In the genomic region with DNA sequence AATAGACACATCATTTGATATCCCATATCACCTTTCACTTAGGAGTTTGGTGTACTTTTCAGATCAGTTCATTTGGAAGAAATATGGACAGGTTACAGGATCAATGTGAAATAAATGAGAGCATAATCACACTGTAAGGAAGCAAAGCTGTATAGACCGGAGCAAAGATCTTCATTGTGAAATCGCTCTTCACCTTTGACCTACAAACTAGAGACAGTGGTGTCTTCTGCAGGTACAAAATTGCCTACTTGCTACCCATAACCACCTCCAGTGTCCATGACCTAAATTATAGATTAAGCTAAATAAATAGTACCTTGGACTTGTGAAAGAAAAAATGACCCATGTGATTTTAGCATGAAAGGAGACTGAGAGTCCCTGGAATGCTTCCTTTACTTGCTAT, we compare ENCODE assay signal across 24 cellular contexts.
"Had no signal": no experiment of that assay in that cellular context is flagged by ENCODE, and none has a peak within 500 bp of the region (broad histone marks: within the 10 kb centered on the region; RNA-seq: fewer than 3 reads in every experiment).

No MANE protein-coding gene starts in this region.

- H2AFZ ChIP-seq: neural progenitor cell had no signal

- ATAC-seq: heart left ventricle; left ventricle myocardium superior; lower lobe of right lung; natural killer cell; sciatic nerve; stimulated activated memory B cell treated with anti-CD40 and anti-IgM and Interleukin-4, amounts not matched to agents 10 μg/mL and 1 μg/mL and 100 μg/mL, for 72 hours; stimulated activated naive CD8-positive, alpha-beta T cell treated with anti-CD3 and anti-CD28 coated beads, Interleukin-15, amount 100 ng/mL, for 72 hours had no signal

- DNase-seq: heart left ventricle; islet precursor cell; left ventricle myocardium superior; lower lobe of right lung; mesendoderm; naive B cell; natural killer cell; nephron progenitor cell; ovary; spleen; stimulated activated CD4-positive, alpha-beta T cell treated with anti-CD3 and anti-CD28 coated beads, Interleukin-1b, Interleukin-23, amount 100 ng/mL, for 48 hours; stimulated activated CD4-positive, alpha-beta T cell treated with anti-CD3 and anti-CD28 coated beads, Interleukin-2, amount 100 ng/mL, for 48 hours; stimulated activated CD4-positive, alpha-beta T cell treated with anti-CD3 and anti-CD28 coated beads, Interleukin-4, amount 100 ng/mL, for 4 hours; stimulated activated CD8-positive, alpha-beta memory T cell treated with anti-CD3 and anti-CD28 coated beads, Interleukin-4, amount 100 ng/mL, for 48 hours; stimulated activated naive CD4-positive, alpha-beta T cell treated with Interleukin-2 at 50 U/mL for 16 hours; stimulated activated naive CD8-positive, alpha-beta T cell treated with anti-CD3 and anti-CD28 coated beads, Interleukin-15, amount 100 ng/mL, for 72 hours; substantia nigra; uterus had no signal

- H3K4me3 ChIP-seq: heart left ventricle, lower lobe of right lung, neural progenitor cell, ovary, right atrium auricular region, skin epidermis, spleen, tibial nerve, uterus had no signal

- H3K27me3 ChIP-seq: heart left ventricle, neural progenitor cell, ovary, right atrium auricular region, spleen, tibial nerve, uterus had no signal

- H3K4me1 ChIP-seq: heart left ventricle, lower lobe of right lung, neural progenitor cell, right atrium auricular region, spleen, tibial nerve, uterus had no signal

- H3K4me2 ChIP-seq: neural progenitor cell had no signal

- H3K9me3 ChIP-seq: heart left ventricle, lower lobe of right lung, ovary, right atrium auricular region, spleen, tibial nerve, uterus had no signal

- H3K27ac ChIP-seq: heart left ventricle, lower lobe of right lung, neural progenitor cell, ovary, right atrium auricular region, skin epidermis, spleen, tibial nerve, uterus had no signal

- H3K9ac ChIP-seq: neural progenitor cell had no signal

- H3K36me3 ChIP-seq: heart left ventricle, lower lobe of right lung, neural progenitor cell, ovary, right atrium auricular region, spleen, tibial nerve, uterus had no signal
